Comparison of ENCODE assay signal across 8 cellular contexts in the genomic region with DNA sequence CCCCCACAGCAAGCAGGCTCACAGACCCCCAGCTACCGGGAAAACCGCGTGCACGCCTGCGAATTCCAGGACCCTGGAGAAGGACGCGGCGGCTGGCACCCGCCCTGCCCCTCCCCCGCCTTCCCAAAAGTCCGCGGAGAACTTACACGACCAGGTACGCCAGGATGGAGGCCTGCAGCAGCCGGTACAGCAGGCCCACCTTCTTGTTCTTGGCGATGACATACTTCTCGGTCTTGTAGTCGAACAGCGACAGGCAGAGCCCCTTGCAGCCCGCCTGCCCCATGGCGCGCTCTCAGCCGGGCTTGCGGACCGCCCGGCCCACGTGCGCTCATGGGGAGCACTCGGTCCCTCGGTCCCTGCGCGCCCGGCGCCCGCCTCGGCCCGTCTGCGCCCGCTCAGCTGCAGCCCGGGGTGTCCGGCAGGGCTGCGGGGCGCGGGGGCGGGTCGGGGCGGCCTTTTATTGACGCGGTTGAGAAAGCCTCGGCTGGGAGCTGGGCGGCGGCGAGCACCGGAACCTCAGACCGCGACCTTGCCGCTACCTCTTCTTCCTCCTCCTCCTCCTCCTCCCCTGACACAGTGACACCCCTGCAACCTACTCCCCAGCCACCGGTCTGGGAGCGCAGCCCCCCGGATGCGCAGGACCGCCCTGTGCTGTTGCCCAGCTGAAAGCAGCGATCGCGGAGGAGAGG. TPM values are rescaled to one million over a fixed set of nuclear protein-coding genes. Genes with fewer than 3 reads are reported as not detected.
DNase-seq lines count a peak whose midpoint lies in the region; ATAC-seq and TF ChIP-seq lines count a peak whose summit lies in the region.

A gene with protein sequence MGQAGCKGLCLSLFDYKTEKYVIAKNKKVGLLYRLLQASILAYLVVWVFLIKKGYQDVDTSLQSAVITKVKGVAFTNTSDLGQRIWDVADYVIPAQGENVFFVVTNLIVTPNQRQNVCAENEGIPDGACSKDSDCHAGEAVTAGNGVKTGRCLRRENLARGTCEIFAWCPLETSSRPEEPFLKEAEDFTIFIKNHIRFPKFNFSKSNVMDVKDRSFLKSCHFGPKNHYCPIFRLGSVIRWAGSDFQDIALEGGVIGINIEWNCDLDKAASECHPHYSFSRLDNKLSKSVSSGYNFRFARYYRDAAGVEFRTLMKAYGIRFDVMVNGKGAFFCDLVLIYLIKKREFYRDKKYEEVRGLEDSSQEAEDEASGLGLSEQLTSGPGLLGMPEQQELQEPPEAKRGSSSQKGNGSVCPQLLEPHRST (minus strand): TSS at position 433 of the 689 bp plus-strand sequence. CDS start 150 bp downstream, at position 283.

- POLR2A ChIA-PET in CD4-positive, alpha-beta T cell (lab: Charles Lee), result interaction anchor here (1.0 to 2.4 kb wide), 10 partner anchors 11 to 269 kb away, joined by 3 to 20 read pairs (median 6); partner anchors contain the start of genes CTNS, HASPIN, NCBP3 and SHPK

- peak within 1 kb of the TSS; percentile 98 for H3K4me3 Mint-ChIP-seq in CD4-positive, alpha-beta T cell
- H3K4me3 Mint-ChIP-seq in effector memory CD8-positive, alpha-beta T cell, result peak within 1 kb of the TSS; percentile 86 to 91

- H3K9me3 Mint-ChIP-seq in CD4-positive, alpha-beta T cell, result no peaks in the 10 kb centered on the region
- no peaks in the 10 kb centered on the region for H3K9me3 Mint-ChIP-seq in effector memory CD8-positive, alpha-beta T cell

- TF ChIP-seq CTCF in CD4-positive, alpha-beta T cell (IDR thresholded peaks at IDR 0.05), result no peak
- no peak for TF ChIP-seq CTCF in transverse colon (IDR thresholded peaks at IDR 0.05)

- TF ChIP-seq EP300 in transverse colon (IDR thresholded peaks at IDR 0.05; ENCODE audit: low read depth), result no peak

- peaks cover 0 to 14% of the 10 kb centered on the region in 2 donors for H3K4me1 ChIP-seq in muscle layer of duodenum (ENCODE audit: control insufficient read depth in 1 of 2, insufficient read depth in 2 of 2, low read length in 2 of 2)
- peaks cover 4 to 17% (median 14%) of the 10 kb centered on the region in 4 donors for H3K4me1 ChIP-seq in transverse colon

- DNase-seq in CD4-positive, alpha-beta T cell, result peak in 7 of 10 experiments; percentile 15 to 50 (median 27)
- no peak for DNase-seq in HT1080 (ENCODE audit: low read depth)
- DNase-seq in activated CD4-positive, alpha-beta T cell treated with anti-CD3 and anti-CD28 coated beads for 4 hours, result peak; percentile 24 to 29
- DNase-seq in effector memory CD8-positive, alpha-beta T cell, result peak; percentile 23 to 33 (median 27)
- peak; percentile 57 for DNase-seq in transverse colon
- DNase-seq in NCI-H1105 (lab: John Stamatoyannopoulos, UW), result no peak

- H3K4me3 ChIP-seq in muscle layer of duodenum (ENCODE audit: low read depth in 1 of 2, low read length in 2 of 2) (peak within 1 kb of the TSS; percentile 21 to 66), transverse colon (peak within 1 kb of the TSS in 3 of 4 donors; percentile 27 to 56 (median 46))

- H3K4me1 Mint-ChIP-seq in CD4-positive, alpha-beta T cell (ENCODE audit: low read depth), result peaks cover 36% of the 10 kb centered on the region
- H3K4me1 Mint-ChIP-seq in effector memory CD8-positive, alpha-beta T cell (ENCODE audit: low read depth in 2 of 2), result peaks cover 17 to 23% of the 10 kb centered on the region in 2 donors

- H3K36me3 ChIP-seq in muscle layer of duodenum (ENCODE audit: control insufficient read depth in 1 of 2, insufficient read depth in 2 of 2, low read length in 2 of 2) (no peaks in the 10 kb centered on the region), transverse colon (no peaks in the 10 kb centered on the region)

- no peak for TF ChIP-seq POLR2A in transverse colon (IDR thresholded peaks at IDR 0.05)

- H3K27me3 Mint-ChIP-seq in CD4-positive, alpha-beta T cell, result no peaks in the 10 kb centered on the region
- H3K27me3 Mint-ChIP-seq in effector memory CD8-positive, alpha-beta T cell, result no peaks in the 10 kb centered on the region

- H3K27me3 ChIP-seq in CD4-positive, alpha-beta T cell (ENCODE audit: control insufficient read depth, insufficient read depth, low read length), result no peaks in the 10 kb centered on the region
- H3K27me3 ChIP-seq in muscle layer of duodenum (ENCODE audit: low read depth, low read length) (peaks cover 16% of the 10 kb centered on the region), transverse colon (peaks cover 72% of the 10 kb centered on the region)

- intact Hi-C loops in CD4-positive, alpha-beta T cell (cut with DNase I, micrococcal nuclease), result loop anchor here in 1 of 2 experiments (2.0 kb wide), 1 partner anchor 15 kb away; no protein-coding TSS in a partner anchor
- intact Hi-C loops in transverse colon (cut with DNase I; ENCODE audit: low total_unique reads), result no loop called here

- ATAC-seq in CD4-positive, alpha-beta T cell (ENCODE audit: poor library complexity), result peak; percentile 73
- peak; percentile 61 for ATAC-seq in effector memory CD8-positive, alpha-beta T cell (replicated peaks)
- no peak for ATAC-seq in GM19351 (IDR thresholded peaks at IDR 0.05; ENCODE audit: unreplicated experiment)

- H3K36me3 Mint-ChIP-seq in CD4-positive, alpha-beta T cell (ENCODE audit: low read depth), result peaks cover 4% of the 10 kb centered on the region
- peaks cover 14% of the 10 kb centered on the region for H3K36me3 Mint-ChIP-seq in effector memory CD8-positive, alpha-beta T cell (ENCODE audit: insufficient read depth)

- H3K27ac Mint-ChIP-seq in CD4-positive, alpha-beta T cell, result peak within 1 kb of the TSS; percentile 72
- H3K27ac Mint-ChIP-seq in effector memory CD8-positive, alpha-beta T cell, result peak within 1 kb of the TSS; percentile 28 to 79

- 1 to 4% methylated on average over 4 to 48 of the region's 65 CpGs for WGBS in transverse colon (ENCODE audit: low coverage in 1 of 2), 2 donors

- CTCF ChIA-PET in CD4-positive, alpha-beta T cell (lab: Charles Lee), result interaction anchor here (1.2 to 1.7 kb wide), 3 partner anchors 13 to 42 kb away, joined by 3 to 7 read pairs (median 5); partner anchors contain the start of gene HASPIN

- H3K27ac ChIP-seq in CD4-positive, alpha-beta T cell (ENCODE audit: low read depth, low read length), result peak within 1 kb of the TSS; percentile 25
- H3K27ac ChIP-seq in muscle layer of duodenum (ENCODE audit: low read length), result no peak within 1 kb of the TSS
- H3K27ac ChIP-seq in transverse colon, result peak within 1 kb of the TSS in 3 of 4 donors; percentile 8 to 38 (median 33)

- no peaks in the 10 kb centered on the region for H3K9me3 ChIP-seq in CD4-positive, alpha-beta T cell (ENCODE audit: control insufficient read depth, low read length)
- H3K9me3 ChIP-seq in muscle layer of duodenum (ENCODE audit: control insufficient read depth in 1 of 2, low read length in 2 of 2) (peaks cover 0 to 12% of the 10 kb centered on the region in 2 donors), transverse colon (peaks cover 0 to 6% of the 10 kb centered on the region in 2 donors)

- in situ Hi-C loops in transverse colon (cut with MboI; ENCODE audit: low pct_ligation_motif_present in 1 of 4, low pct_unique_long_range_greater_than_20kb in 1 of 4, low sequenced_read_pairs in 3 of 4), result no loop called here

RNA-seq across cellular contexts. Expression of the gene that starts here (rescaled TPM):
- 10 to 100 TPM; 14.3 to 16.0 TPM for total RNA-seq in CD4-positive, alpha-beta T cell
- total RNA-seq in HT1080 (2014; rRNA removed; shearing (Covaris generic)), result 11.7 and 15.9 TPM in 2 replicates
- polyA plus RNA-seq in HT1080 (2015; cell fraction: cytosol; rRNA removed), result 6.2 and 7.0 TPM in 2 replicates
- 5.6 and 7.4 TPM in 2 replicates for polyA plus RNA-seq in HT1080 (2015; cell fraction: nucleus; rRNA removed)
- 10 to 100 TPM in 1 of 4 donors, 1 to 10 TPM in 1, under 1 TPM in 2; 0.68 to 11.4 (median 2.1) TPM for total RNA-seq in transverse colon

Comparison
In these comparisons a context has a peak if more than half of its experiments do, and no peak if none do; other contexts are left out.
1. DNase-seq: peak in CD4-positive, alpha-beta T cell (7 of 10), activated CD4-positive, alpha-beta T cell treated with anti-CD3 and anti-CD28 coated beads for 4 hours (2 of 2), effector memory CD8-positive, alpha-beta T cell (3 of 3) and transverse colon (single experiment); none in HT1080 (single experiment) and NCI-H1105 (single experiment).